9 cellular contexts compared by ENCODE assay signal in the genomic region with DNA sequence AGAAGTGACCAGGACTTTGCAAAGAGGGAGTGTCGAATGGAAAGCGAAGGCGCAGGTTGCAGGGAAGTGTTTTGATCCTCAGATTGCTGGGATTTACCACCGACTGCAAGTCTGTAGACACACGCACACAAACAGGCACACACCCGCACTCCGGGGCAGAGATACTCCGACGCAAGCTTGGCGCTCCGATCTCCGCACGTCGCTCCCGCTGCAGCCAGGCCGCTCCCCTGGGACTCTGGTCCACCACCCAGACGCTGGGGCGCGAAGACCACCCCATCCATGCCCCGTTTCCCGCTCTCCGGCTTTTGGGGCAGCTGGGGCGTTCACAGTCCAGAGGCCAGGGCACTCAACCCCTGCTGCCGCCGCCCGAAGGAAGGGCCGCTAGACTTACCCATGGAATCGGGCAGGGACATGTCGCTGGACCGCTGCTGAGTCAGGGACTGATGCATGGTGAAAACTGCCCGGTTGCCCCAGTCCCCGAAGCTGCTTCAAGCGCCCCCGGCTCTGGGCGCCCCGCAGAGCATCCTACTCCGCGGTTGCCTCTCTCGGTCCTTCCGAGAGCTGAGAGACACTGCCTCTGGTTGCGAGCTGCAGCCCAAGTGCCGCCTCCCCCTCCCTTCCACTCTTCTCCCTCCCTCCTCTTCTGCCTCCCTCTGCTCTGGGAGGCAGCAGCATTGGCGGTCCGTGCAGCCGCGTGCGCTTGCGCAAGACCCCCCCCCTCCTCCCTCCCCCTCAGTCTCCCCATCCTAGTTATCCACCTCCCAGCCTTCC. TPM values are rescaled to one million over a fixed set of nuclear protein-coding genes. Genes with fewer than 3 reads are reported as not detected.
DNase-seq lines count a peak whose midpoint lies in the region; ATAC-seq and TF ChIP-seq lines count a peak whose summit lies in the region.
"Had no signal": no experiment of that assay in that cellular context is flagged by ENCODE, and none has a peak within 500 bp of the region (broad histone marks: within the 10 kb centered on the region; RNA-seq: fewer than 3 reads in every experiment).

A gene (minus strand): TSS at position 601 of the 771 bp plus-strand sequence. CDS start 152 bp downstream, at position 449.

- DNase-seq in NCI-H345 (lab: John Stamatoyannopoulos, UW) (peak; percentile 21), NCI-H345 treated with DMSO at 0.1 percent for 48 hours (lab: John Stamatoyannopoulos, UW; ENCODE audit: unreplicated experiment) (no peak), NCI-H748 treated with DMSO at 0.1 percent for 48 hours (lab: John Stamatoyannopoulos, UW) (peak; percentile 40), dorsolateral prefrontal cortex (peak in 8 of 10 donors; percentile 20 to 58 (median 40)), prostate gland (ENCODE audit: low spot score) (no peak)
- no peak for DNase-seq in activated CD4-positive, CD25-positive, alpha-beta regulatory T cell treated with anti-CD3 and anti-CD28 coated beads, Interleukin-2, amount 50 U/mL, for 72 hours
- DNase-seq: DND-41 had no signal

- TF ChIP-seq POLR2A in prostate gland (IDR thresholded peaks at IDR 0.05): no peak

- H3K9ac ChIP-seq in muscle layer of colon (ENCODE audit: low read length): no peak within 1 kb of the TSS

- H3K4me1 ChIP-seq in muscle layer of colon (ENCODE audit: insufficient read depth, low read length): no peaks in the 10 kb centered on the region
- no peaks in the 10 kb centered on the region for H3K4me1 ChIP-seq in prostate gland (replicated peaks)

- peak in 2 of 56 donors; percentile 14 to 15 for TF ChIP-seq CTCF in dorsolateral prefrontal cortex (IDR thresholded peaks at IDR 0.05 in 54 of 56, conservative IDR thresholded peaks at IDR 0.05 in 2 of 56; ENCODE audit: low read depth in 1 of 56, partially characterized antibody in 56 of 56)
- TF ChIP-seq CTCF in prostate gland (IDR thresholded peaks at IDR 0.05): no peak

- no peaks in the 10 kb centered on the region for H3K36me3 ChIP-seq in muscle layer of colon (ENCODE audit: insufficient read depth, low read length)
- no peaks in the 10 kb centered on the region for H3K36me3 ChIP-seq in prostate gland

- H3K27ac ChIP-seq in dorsolateral prefrontal cortex (peak within 1 kb of the TSS in 1 of 59 donors; percentile 27), muscle layer of colon (ENCODE audit: low read depth, low read length) (no peak within 1 kb of the TSS), prostate gland (no peak within 1 kb of the TSS)

- intact Hi-C loops in dorsolateral prefrontal cortex (cut with DNase I): loop anchor here in 1 of 2 donors (2.0 to 10.0 kb wide), 2 partner anchors 60 to 164 kb away; a partner anchor contains a TSS
- intact Hi-C loops in prostate gland (cut with DNase I): no loop called here

- peak within 1 kb of the TSS; percentile 15 to 73 (median 53) for H3K4me3 ChIP-seq in dorsolateral prefrontal cortex
- H3K4me3 ChIP-seq in muscle layer of colon (ENCODE audit: low read depth in 1 of 2, low read length in 2 of 2): peak within 1 kb of the TSS; percentile 41 to 54
- H3K4me3 ChIP-seq in prostate gland: peak within 1 kb of the TSS in 1 of 2 donors; percentile 12

- WGBS in prostate gland: 3% methylated on average over 18 of the region's 48 CpGs

- no peak for ATAC-seq in esophagus mucosa

- H3K9me3 ChIP-seq in muscle layer of colon (ENCODE audit: low read length) (no peaks in the 10 kb centered on the region), prostate gland (no peaks in the 10 kb centered on the region)

- peaks cover 0 to 95% (median 48%) of the 10 kb centered on the region in 45 donors for H3K27me3 ChIP-seq in dorsolateral prefrontal cortex
- peaks cover 21 to 48% of the 10 kb centered on the region in 2 donors for H3K27me3 ChIP-seq in muscle layer of colon (ENCODE audit: control insufficient read depth in 1 of 2, insufficient read depth in 2 of 2, low read length in 2 of 2)
- H3K27me3 ChIP-seq in prostate gland (replicated peaks; ENCODE audit: insufficient read depth): no peaks in the 10 kb centered on the region

RNA-seq across cellular contexts. Expression of the gene that starts here (rescaled TPM):
- total RNA-seq in dorsolateral prefrontal cortex: 10 to 100 TPM in 7 of 120 experiments, 1 to 10 TPM in 113; 2.5 to 12.3 (median 6.3) TPM
- total RNA-seq in esophagus mucosa: 0.20 TPM
- total RNA-seq in prostate gland: under 1 TPM; 0.18 to 0.62 TPM

Comparison
In these comparisons a context has a peak if more than half of its experiments do, and no peak if none do; other contexts are left out.
1. DNase-seq: peak in NCI-H345 (single experiment), NCI-H748 treated with DMSO at 0.1 percent for 48 hours (single experiment) and dorsolateral prefrontal cortex (8 of 10); none in NCI-H345 treated with DMSO at 0.1 percent for 48 hours (single experiment), activated CD4-positive, CD25-positive, alpha-beta regulatory T cell treated with anti-CD3 and anti-CD28 coated beads, Interleukin-2, amount 50 U/mL, for 72 hours (single experiment) and prostate gland (single experiment).